Comparison of ENCODE assay signal across 14 cellular contexts in the genomic region with DNA sequence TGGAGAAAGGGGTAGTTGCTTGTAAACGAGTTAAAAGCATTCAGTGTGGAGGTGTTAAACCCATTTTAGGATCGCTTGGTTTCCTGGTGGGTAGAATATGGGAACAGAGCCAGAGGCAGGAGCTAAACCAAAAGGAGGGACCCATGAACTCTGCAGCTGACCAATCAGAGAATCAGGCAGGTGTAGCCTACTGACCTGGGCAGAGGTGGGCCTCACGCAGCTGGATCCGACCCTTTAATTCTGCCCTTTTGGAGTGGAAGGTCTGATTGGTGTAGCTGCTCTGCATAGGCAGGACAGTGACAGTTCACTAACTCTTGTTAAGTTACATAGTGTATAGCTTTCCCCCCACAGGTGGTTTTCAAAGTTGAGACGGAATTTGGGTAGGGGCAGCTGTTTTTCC.
DNase-seq lines count a peak whose midpoint lies in the region; ATAC-seq and TF ChIP-seq lines count a peak whose summit lies in the region.
"Had no signal": no experiment of that assay in that cellular context is flagged by ENCODE, and none has a peak within 500 bp of the region (broad histone marks: within the 10 kb centered on the region; RNA-seq: fewer than 3 reads in every experiment).

No MANE protein-coding gene starts in this region.

- intact Hi-C loops in CD14-positive monocyte (cut with micrococcal nuclease), result loop anchor here (5.0 kb wide), 3 partner anchors 68 to 143 kb away; partner anchors contain the start of gene RASSF3 (in 1 of the 2)
- intact Hi-C loops in upper lobe of right lung (cut with DNase I), result loop anchor here (5.0 kb wide), 1 partner anchor 143 kb away; no protein-coding TSS in a partner anchor

- peaks cover 0 to 2% (median 0%) of the 10 kb centered on the region in 7 donors for H3K9me3 Mint-ChIP-seq in CD14-positive monocyte
- H3K9me3 Mint-ChIP-seq in central memory CD8-positive, alpha-beta T cell, result no peaks in the 10 kb centered on the region
- H3K9me3 Mint-ChIP-seq: T-helper 1 cell treated with Interleukin-12 subunit alpha and Interleukin-12 subunit beta and Interleukin-4 antibody, amounts not matched to agents 30 μg/mL and 1 μg/mL, for 36 hours had no signal

- no peaks in the 10 kb centered on the region for H4K20me1 ChIP-seq in osteoblast (ENCODE audit: insufficient read depth, low read length)

- no peaks in the 10 kb centered on the region for H3K79me2 ChIP-seq in osteoblast (ENCODE audit: insufficient read depth, low read length)

- H3K36me3 ChIP-seq in HEK293 (ENCODE audit: control insufficient read depth in 2 of 2, insufficient read depth in 1 of 2, low read length in 2 of 2) (peaks cover 5 to 13% of the 10 kb centered on the region in 2 experiments), osteoblast (ENCODE audit: insufficient read depth, low read length) (peaks cover 10% of the 10 kb centered on the region), upper lobe of right lung (peaks cover 26% of the 10 kb centered on the region)
- H3K36me3 ChIP-seq: ovary had no signal

- no peak for DNase-seq in CD14-positive monocyte (ENCODE audit: low spot score)
- DNase-seq in central memory CD8-positive, alpha-beta T cell (ENCODE audit: low spot score in 2 of 2), result no peak
- DNase-seq in osteoblast (ENCODE audit: insufficient read length, low spot score, missing footprints), result peak; percentile 61
- DNase-seq in C1 segment of cervical spinal cord (lab: John Stamatoyannopoulos, UW), result no peak
- DNase-seq in upper lobe of right lung, result no peak
- DNase-seq in HCEC 1CT, result no peak
- DNase-seq: activated gamma-delta T cell treated with Interleukin-2 at 50 U/mL for 16 hours, MG63, NCI-H1930, ovary, RPMI8226 had no signal

- H3K9me3 ChIP-seq in HEK293 (ENCODE audit: control insufficient read depth, insufficient read depth, low read depth, low read length) (no peaks in the 10 kb centered on the region), osteoblast (ENCODE audit: low read depth, low read length) (no peaks in the 10 kb centered on the region), upper lobe of right lung (no peaks in the 10 kb centered on the region)
- H3K9me3 ChIP-seq: MG63, ovary had no signal

- peak overlapping the region in 6 of 7 donors; percentile 4 to 80 (median 34) for H3K27ac Mint-ChIP-seq in CD14-positive monocyte
- H3K27ac Mint-ChIP-seq in central memory CD8-positive, alpha-beta T cell (ENCODE audit: low read depth), result peak overlapping the region; percentile 50

- H3K4me3 ChIP-seq in HEK293 (ENCODE audit: low read depth, low read length), result no peak overlapping the region
- no peak overlapping the region for H3K4me3 ChIP-seq in osteoblast (ENCODE audit: insufficient read depth, low read length)
- no peak overlapping the region for H3K4me3 ChIP-seq in upper lobe of right lung
- H3K4me3 ChIP-seq: MG63, ovary, smooth muscle cell had no signal

- peaks cover 61 to 81% of the 10 kb centered on the region in 2 donors for H3K36me3 Mint-ChIP-seq in CD14-positive monocyte
- peaks cover 51% of the 10 kb centered on the region for H3K36me3 Mint-ChIP-seq in central memory CD8-positive, alpha-beta T cell (ENCODE audit: insufficient read depth)

- POLR2A ChIA-PET in HEK293 (lab: Yijun Ruan, JAX), result interaction anchor here (0.7 kb wide), 1 partner anchor 86 kb away, joined by 3 read pairs; no protein-coding TSS in a partner anchor

- peaks cover 15% of the 10 kb centered on the region for H3K4me1 ChIP-seq in HEK293 (ENCODE audit: control insufficient read depth, insufficient read depth, low read length)
- H3K4me1 ChIP-seq in osteoblast (ENCODE audit: insufficient read depth, low read length), result no peaks in the 10 kb centered on the region
- peaks cover 22% of the 10 kb centered on the region for H3K4me1 ChIP-seq in upper lobe of right lung

- no peak overlapping the region for H3K4me3 Mint-ChIP-seq in CD14-positive monocyte
- H3K4me3 Mint-ChIP-seq in central memory CD8-positive, alpha-beta T cell, result no peak overlapping the region
- H3K4me3 Mint-ChIP-seq: T-helper 1 cell treated with Interleukin-12 subunit alpha and Interleukin-12 subunit beta and Interleukin-4 antibody, amounts not matched to agents 30 μg/mL and 1 μg/mL, for 36 hours had no signal

- CTCF ChIA-PET in HEK293 (lab: Yijun Ruan, JAX), result interaction anchor here (0.6 to 17.9 kb wide), 11 partner anchors 12 to 171 kb away, joined by 3 to 219 read pairs (median 5); no protein-coding TSS in a partner anchor

- TF ChIP-seq CTCF in CD14-positive monocyte (IDR thresholded peaks at IDR 0.05), result no peak
- no peak for TF ChIP-seq CTCF in HEK293 (tag by site-specific recombination; IDR thresholded peaks at IDR 0.05)
- TF ChIP-seq CTCF in osteoblast (IDR thresholded peaks at IDR 0.05; ENCODE audit: extremely low read depth, low read depth, low read length), result no peak
- no peak for TF ChIP-seq CTCF in upper lobe of right lung (IDR thresholded peaks at IDR 0.05)

- peaks cover 0 to 2% (median 0%) of the 10 kb centered on the region in 3 donors for H3K27me3 Mint-ChIP-seq in CD14-positive monocyte (ENCODE audit: low read depth in 3 of 3)
- no peaks in the 10 kb centered on the region for H3K27me3 Mint-ChIP-seq in central memory CD8-positive, alpha-beta T cell

- no peak for ATAC-seq in central memory CD8-positive, alpha-beta T cell (replicated peaks; ENCODE audit: extremely low read depth, poor library complexity, severe bottlenecking)
- ATAC-seq in upper lobe of right lung, result no peak

- H3K4me1 Mint-ChIP-seq in CD14-positive monocyte, result peaks cover 21% of the 10 kb centered on the region
- H3K4me1 Mint-ChIP-seq in central memory CD8-positive, alpha-beta T cell, result peaks cover 59% of the 10 kb centered on the region

- no peaks in the 10 kb centered on the region for H3K27me3 ChIP-seq in osteoblast (ENCODE audit: insufficient read depth, low read length)
- no peaks in the 10 kb centered on the region for H3K27me3 ChIP-seq in upper lobe of right lung
- H3K27me3 ChIP-seq: MG63, ovary had no signal

- no peak overlapping the region for H3K4me2 ChIP-seq in osteoblast (ENCODE audit: insufficient read depth, low read length)
- H3K4me2 ChIP-seq: smooth muscle cell had no signal

- H3K27ac ChIP-seq in HEK293 (ENCODE audit: extremely low read depth, low read depth, low read length), result no peak overlapping the region
- no peak overlapping the region for H3K27ac ChIP-seq in osteoblast (ENCODE audit: low read depth, low read length)
- H3K27ac ChIP-seq in upper lobe of right lung, result no peak overlapping the region
- H3K27ac ChIP-seq: ovary had no signal

- H2AFZ ChIP-seq in osteoblast (ENCODE audit: low read length), result no peak overlapping the region

TF ChIP-seq in HEK293, 187 proteins besides CTCF, POLR2A, EP300 and RAD21:
- TF ChIP-seq SCRT2 (tag by site-specific recombination; IDR thresholded peaks at IDR 0.05) (0 out of 2 replicates have a peak, but pooled peaks have one; percentile 39), ZNF223 (tag by site-specific recombination; IDR thresholded peaks at IDR 0.05) (no peak)
